Comparison of ENCODE assay signal across 13 cellular contexts in genomic region chr1:109824349-109825115, GRCh38.
A peak's percentile ranks its signal among the peaks of the same experiment; 100 is the strongest.
DNase-seq lines count a peak whose midpoint lies in the region; ATAC-seq and TF ChIP-seq lines count a peak whose summit lies in the region.
"Had no signal": no experiment of that assay in that cellular context is flagged by ENCODE, and none has a peak within 500 bp of the region (broad histone marks: within the 10 kb centered on the region; RNA-seq: fewer than 3 reads in every experiment).

No MANE protein-coding gene starts in this region.

- H3K36me3 ChIP-seq in trophoblast cell (ENCODE audit: control insufficient read depth in 1 of 2, insufficient read depth in 2 of 2, low read length in 2 of 2) (no peaks in the 10 kb centered on the region), brain microvascular endothelial cell (replicated peaks) (no peaks in the 10 kb centered on the region)

- TF ChIP-seq CTCF in coronary artery (IDR thresholded peaks at IDR 0.05) (no peak), brain microvascular endothelial cell (IDR thresholded peaks at IDR 0.05; ENCODE audit: low read depth, low read length, missing control alignments) (no peak)

- no peak overlapping the region for H2AK5ac ChIP-seq in trophoblast cell (ENCODE audit: low read length)

- H2BK5ac ChIP-seq in trophoblast cell (ENCODE audit: low read depth, low read length, poor library complexity) = no peak overlapping the region

- no peak overlapping the region for H2AFZ ChIP-seq in trophoblast cell (ENCODE audit: insufficient read depth, low read length, poor library complexity)

- no peak overlapping the region for H3K23ac ChIP-seq in trophoblast cell (ENCODE audit: low read length)

- H4K91ac ChIP-seq in trophoblast cell (ENCODE audit: low read depth, low read length) = peak overlapping the region; percentile 41

- H3K9ac ChIP-seq in trophoblast cell (ENCODE audit: low read length) = no peak overlapping the region

- ATAC-seq in stimulated activated naive CD8-positive, alpha-beta T cell treated with anti-CD3 and anti-CD28 coated beads, Interleukin-15, amount 100 ng/mL, for 72 hours = no peak
- ATAC-seq in stimulated activated naive CD8-positive, alpha-beta T cell treated with anti-CD3 and anti-CD28 coated beads, Interleukin-15, Interleukin-2, amounts not matched to agents 100 U/mL and 50 U/mL, for 24 hours = no peak
- ATAC-seq in GM18873 (IDR thresholded peaks at IDR 0.05; ENCODE audit: low FRiP score, unreplicated experiment) = no peak
- ATAC-seq: foreskin keratinocyte had no signal

- H3K9me3 ChIP-seq in trophoblast cell (ENCODE audit: insufficient read depth, low read depth, low read length) = peaks cover 2% of the 10 kb centered on the region

- H3K79me1 ChIP-seq in trophoblast cell (ENCODE audit: low read length) = peaks cover 3% of the 10 kb centered on the region

- H3K79me2 ChIP-seq in trophoblast cell (ENCODE audit: control insufficient read depth, insufficient read depth, low read length, poor library complexity) = no peaks in the 10 kb centered on the region

- peaks cover 8 to 11% of the 10 kb centered on the region in 2 experiments for H3K4me1 ChIP-seq in trophoblast cell (ENCODE audit: control insufficient read depth in 1 of 2, insufficient read depth in 2 of 2, low read length in 2 of 2)
- H3K4me1 ChIP-seq: foreskin keratinocyte had no signal

- H3K4ac ChIP-seq in trophoblast cell (ENCODE audit: low read depth, low read length) = no peak overlapping the region

- H3K27me3 Mint-ChIP-seq in stimulated activated naive CD8-positive, alpha-beta T cell treated with anti-CD3 and anti-CD28 coated beads, Interleukin-15, amount 100 ng/mL, for 72 hours = no peaks in the 10 kb centered on the region
- H3K27me3 Mint-ChIP-seq: activated naive CD8-positive, alpha-beta T cell had no signal

- 100% methylated on average over 1 of the region's 12 CpGs for WGBS in trophoblast cell (ENCODE audit: extremely low coverage, insufficient coverage, insufficient read length)

- H3K27ac ChIP-seq in coronary artery (peak overlapping the region; percentile 73 to 90), trophoblast cell (ENCODE audit: low read depth, low read length) (no peak overlapping the region), brain microvascular endothelial cell (no peak overlapping the region)
- H3K27ac ChIP-seq: foreskin keratinocyte had no signal

- no peaks in the 10 kb centered on the region for H3K9me3 Mint-ChIP-seq in stimulated activated naive CD8-positive, alpha-beta T cell treated with anti-CD3 and anti-CD28 coated beads, Interleukin-15, amount 100 ng/mL, for 72 hours

- H3K4me3 Mint-ChIP-seq in stimulated activated naive CD8-positive, alpha-beta T cell treated with anti-CD3 and anti-CD28 coated beads, Interleukin-15, amount 100 ng/mL, for 72 hours = no peak overlapping the region
- H3K4me3 Mint-ChIP-seq: activated naive CD8-positive, alpha-beta T cell had no signal

- no peak overlapping the region for H3K18ac ChIP-seq in trophoblast cell (ENCODE audit: low read length)

- H3K27ac Mint-ChIP-seq in stimulated activated naive CD8-positive, alpha-beta T cell treated with anti-CD3 and anti-CD28 coated beads, Interleukin-15, amount 100 ng/mL, for 72 hours = peak overlapping the region; percentile 3 to 16
- H3K27ac Mint-ChIP-seq: activated naive CD8-positive, alpha-beta T cell had no signal

- H3K4me2 ChIP-seq in trophoblast cell (ENCODE audit: low read length) = no peak overlapping the region

- no peak overlapping the region for H4K12ac ChIP-seq in trophoblast cell (ENCODE audit: low read depth, low read length)

- H4K8ac ChIP-seq in trophoblast cell (ENCODE audit: low read depth, low read length) = no peak overlapping the region

- H3K4me1 Mint-ChIP-seq in stimulated activated naive CD8-positive, alpha-beta T cell treated with anti-CD3 and anti-CD28 coated beads, Interleukin-15, amount 100 ng/mL, for 72 hours = peaks cover 49% of the 10 kb centered on the region

- H2BK120ac ChIP-seq in trophoblast cell (ENCODE audit: insufficient read depth, low read length, poor library complexity) = no peak overlapping the region

- no peaks in the 10 kb centered on the region for H3K27me3 ChIP-seq in trophoblast cell (ENCODE audit: insufficient read depth, low read length)
- no peaks in the 10 kb centered on the region for H3K27me3 ChIP-seq in brain microvascular endothelial cell (replicated peaks)
- H3K27me3 ChIP-seq: foreskin keratinocyte had no signal

- H2BK12ac ChIP-seq in trophoblast cell (ENCODE audit: low read length) = no peak overlapping the region

- no peak overlapping the region for H3K14ac ChIP-seq in trophoblast cell (ENCODE audit: low read length)

- in situ Hi-C loops in brain microvascular endothelial cell (cut with HindIII; ENCODE audit: low pct_ligation_motif_present, low sequenced_read_pairs) = no loop called here

- no peak for DNase-seq in stimulated activated naive CD8-positive, alpha-beta T cell treated with anti-CD3 and anti-CD28 coated beads, Interleukin-15, amount 100 ng/mL, for 72 hours
- DNase-seq in stimulated activated naive CD8-positive, alpha-beta T cell treated with anti-CD3 and anti-CD28 coated beads, Interleukin-15, Interleukin-2, amounts not matched to agents 100 U/mL and 50 U/mL, for 24 hours = no peak
- DNase-seq in coronary artery (ENCODE audit: low spot score) (no peak), trophoblast cell (no peak), DMS114 treated with DMSO at 0.1 percent for 48 hours (lab: John Stamatoyannopoulos, UW; ENCODE audit: unreplicated experiment) (no peak), brain microvascular endothelial cell (no peak), retina (no peak)
- DNase-seq: activated CD4-positive, alpha-beta T cell treated with anti-CD3 and anti-CD28 coated beads, Interleukin-2, amount 50 U/mL, for 4 hours; NCI-H1105 treated with DMSO at 0.1 percent for 48 hours; small intestine had no signal

- no peak overlapping the region for H3K4me3 ChIP-seq in coronary artery
- H3K4me3 ChIP-seq in trophoblast cell (ENCODE audit: low read depth, low read length) = no peak overlapping the region
- H3K4me3 ChIP-seq in brain microvascular endothelial cell (ENCODE audit: low read depth, low read length) = no peak overlapping the region

Comparison
In these comparisons a context has a peak if more than half of its experiments do, and no peak if none do; other contexts are left out.
1. H3K27ac ChIP-seq: peak in coronary artery (2 of 2); none in trophoblast cell (single experiment) and brain microvascular endothelial cell (single experiment).